In genomic region chr14:82432531-82432930, GRCh38 we compare ENCODE assay signal across 18 cellular contexts.
DNase-seq lines count a peak whose midpoint lies in the region; ATAC-seq and TF ChIP-seq lines count a peak whose summit lies in the region.
"Had no signal": no experiment of that assay in that cellular context is flagged by ENCODE, and none has a peak within 500 bp of the region (broad histone marks: within the 10 kb centered on the region; RNA-seq: fewer than 3 reads in every experiment).

No MANE protein-coding gene starts in this region.

- intact Hi-C loops in heart left ventricle (cut with DNase I): no loop called here

- TF ChIP-seq CTCF in brain (conservative IDR thresholded peaks at IDR 0.05): no peak
- no peak for TF ChIP-seq CTCF in tibial nerve (IDR thresholded peaks at IDR 0.05)
- no peak for TF ChIP-seq CTCF in heart left ventricle (IDR thresholded peaks at IDR 0.05)

- peak overlapping the region in 3 of 5 experiments; percentile 28 to 72 (median 64) for H3K27ac Mint-ChIP-seq in brain
- H3K27ac Mint-ChIP-seq: B cell; CD8-positive, alpha-beta T cell; HFFc6; IgD-negative memory B cell had no signal

- TF ChIP-seq EP300 in tibial nerve (IDR thresholded peaks at IDR 0.05): no peak

- no peaks in the 10 kb centered on the region for H3K9me3 ChIP-seq in HUES48 (ENCODE audit: control insufficient read depth, insufficient read depth, low read length)
- no peaks in the 10 kb centered on the region for H3K9me3 ChIP-seq in tibial nerve
- H3K9me3 ChIP-seq in heart left ventricle: peaks cover 0 to 7% (median 0%) of the 10 kb centered on the region in 12 donors

- H3K27ac ChIP-seq in HUES48 (ENCODE audit: low read depth, low read length): peak overlapping the region; percentile 20
- peak overlapping the region in 3 of 4 donors; percentile 70 to 86 (median 80) for H3K27ac ChIP-seq in tibial nerve
- H3K27ac ChIP-seq in heart left ventricle: no peak overlapping the region
- H3K27ac ChIP-seq: BLaER1 treated with 17β-estradiol and CSF1 and Interleukin-3, amounts not matched to agents 10 nM and 100 nM had no signal

- H3K9me3 Mint-ChIP-seq in brain: peaks cover 0 to 19% (median 6%) of the 10 kb centered on the region in 5 experiments

- TF ChIP-seq POLR2A in tibial nerve (IDR thresholded peaks at IDR 0.05) (no peak), heart left ventricle (IDR thresholded peaks at IDR 0.05) (no peak)

- H3K4me1 ChIP-seq in HUES48 (ENCODE audit: control insufficient read depth, insufficient read depth, low read length) (peaks cover 18% of the 10 kb centered on the region), tibial nerve (peaks cover 0 to 6% (median 2%) of the 10 kb centered on the region in 4 donors), heart left ventricle (no peaks in the 10 kb centered on the region)
- H3K4me1 ChIP-seq: BLaER1 treated with 17β-estradiol and CSF1 and Interleukin-3, amounts not matched to agents 10 nM and 100 nM had no signal

- peaks cover 2% of the 10 kb centered on the region for H3K27me3 Mint-ChIP-seq in brain
- H3K27me3 Mint-ChIP-seq: B cell, IgD-negative memory B cell had no signal

- peak; percentile 9 for DNase-seq in midbrain (lab: John Stamatoyannopoulos, UW)
- DNase-seq in tibial nerve (ENCODE audit: low spot score in 2 of 2): no peak
- DNase-seq in hippocampal formation (lab: John Stamatoyannopoulos, UW): no peak
- no peak for DNase-seq in medulla oblongata (ENCODE audit: extremely low spot score)
- DNase-seq in heart left ventricle: no peak
- DNase-seq: Calu3; CD8-positive, alpha-beta T cell; DMS79 treated with DMSO at 0.1 percent for 48 hours; GF-D8; H7; HFFc6 had no signal

- H3K27me3 ChIP-seq in HUES48 (ENCODE audit: control insufficient read depth, insufficient read depth, low read length) (no peaks in the 10 kb centered on the region), tibial nerve (no peaks in the 10 kb centered on the region), heart left ventricle (no peaks in the 10 kb centered on the region)
- H3K27me3 ChIP-seq: BLaER1 treated with 17β-estradiol and CSF1 and Interleukin-3, amounts not matched to agents 10 nM and 100 nM had no signal

- H3K9ac ChIP-seq in HUES48 (ENCODE audit: low read depth, low read length): no peak overlapping the region
- H3K9ac ChIP-seq: BLaER1 treated with 17β-estradiol and CSF1 and Interleukin-3, amounts not matched to agents 10 nM and 100 nM had no signal

- no peak for ATAC-seq in heart left ventricle
- ATAC-seq: CD8-positive, alpha-beta T cell; HCT116; HepG2 had no signal

- peaks cover 23% of the 10 kb centered on the region for H3K4me1 Mint-ChIP-seq in brain
- H3K4me1 Mint-ChIP-seq: B cell, IgD-negative memory B cell had no signal

- no peaks in the 10 kb centered on the region for H3K36me3 ChIP-seq in HUES48 (ENCODE audit: control insufficient read depth, insufficient read depth, low read length)
- no peaks in the 10 kb centered on the region for H3K36me3 ChIP-seq in tibial nerve
- no peaks in the 10 kb centered on the region for H3K36me3 ChIP-seq in heart left ventricle
- H3K36me3 ChIP-seq: BLaER1 treated with 17β-estradiol and CSF1 and Interleukin-3, amounts not matched to agents 10 nM and 100 nM had no signal

- H3K36me3 Mint-ChIP-seq in brain: no peaks in the 10 kb centered on the region
- H3K36me3 Mint-ChIP-seq: CD8-positive, alpha-beta T cell had no signal

- H3K4me3 ChIP-seq in HUES48 (ENCODE audit: low read depth, low read length) (no peak overlapping the region), tibial nerve (no peak overlapping the region), heart left ventricle (no peak overlapping the region)
- H3K4me3 ChIP-seq: BLaER1 treated with 17β-estradiol and CSF1 and Interleukin-3, amounts not matched to agents 10 nM and 100 nM had no signal

- 47 to 51% methylated on average over 2 of the region's 2 CpGs for WGBS in tibial nerve, 2 donors
- WGBS in heart left ventricle, 4 donors: 56 to 64% (median 58%) methylated on average over 2 of the region's 2 CpGs

- H3K4me3 Mint-ChIP-seq in brain: no peak overlapping the region
- H3K4me3 Mint-ChIP-seq: B cell; CD8-positive, alpha-beta T cell; HFFc6; IgD-negative memory B cell had no signal

Comparison
In these comparisons a context has a peak if more than half of its experiments do, and no peak if none do; other contexts are left out.
1. H3K27ac ChIP-seq: peak in HUES48 (single experiment) and tibial nerve (3 of 4); none in heart left ventricle (0 of 12).